Comparison of ENCODE assay signal across 1 cellular context in genomic region chr7:131525820-131526219, GRCh38.
TF ChIP-seq lines count a peak whose summit lies in the region.

No MANE protein-coding gene starts in this region.

TF ChIP-seq in K562, 482 proteins besides CTCF, POLR2A, EP300 and RAD21 (continued from another document):
- TF ChIP-seq HMG20A (CRISPR knock-in tag; conservative IDR thresholded peaks at IDR 0.05) (no peak), POLR3A (IDR thresholded peaks at IDR 0.05; ENCODE audit: borderline replicate concordance, extremely low read depth, insufficient read depth, insufficient read length) (no peak), ZFP1 (CRISPR knock-in tag; IDR thresholded peaks at IDR 0.05) (no peak), IRF1 (CRISPR knock-in tag; IDR thresholded peaks at IDR 0.05; ENCODE audit: borderline replicate concordance) (no peak), ILK (tag; IDR thresholded peaks at IDR 0.05; ENCODE audit: borderline replicate concordance, low read depth) (no peak), ARID1B (IDR thresholded peaks at IDR 0.05) (no peak), MITF (IDR thresholded peaks at IDR 0.05) (no peak), HOXB6 (CRISPR knock-in tag; IDR thresholded peaks at IDR 0.05; ENCODE audit: borderline replicate concordance) (no peak)
